Comparison of ENCODE assay signal across 8 cellular contexts in the genomic region with DNA sequence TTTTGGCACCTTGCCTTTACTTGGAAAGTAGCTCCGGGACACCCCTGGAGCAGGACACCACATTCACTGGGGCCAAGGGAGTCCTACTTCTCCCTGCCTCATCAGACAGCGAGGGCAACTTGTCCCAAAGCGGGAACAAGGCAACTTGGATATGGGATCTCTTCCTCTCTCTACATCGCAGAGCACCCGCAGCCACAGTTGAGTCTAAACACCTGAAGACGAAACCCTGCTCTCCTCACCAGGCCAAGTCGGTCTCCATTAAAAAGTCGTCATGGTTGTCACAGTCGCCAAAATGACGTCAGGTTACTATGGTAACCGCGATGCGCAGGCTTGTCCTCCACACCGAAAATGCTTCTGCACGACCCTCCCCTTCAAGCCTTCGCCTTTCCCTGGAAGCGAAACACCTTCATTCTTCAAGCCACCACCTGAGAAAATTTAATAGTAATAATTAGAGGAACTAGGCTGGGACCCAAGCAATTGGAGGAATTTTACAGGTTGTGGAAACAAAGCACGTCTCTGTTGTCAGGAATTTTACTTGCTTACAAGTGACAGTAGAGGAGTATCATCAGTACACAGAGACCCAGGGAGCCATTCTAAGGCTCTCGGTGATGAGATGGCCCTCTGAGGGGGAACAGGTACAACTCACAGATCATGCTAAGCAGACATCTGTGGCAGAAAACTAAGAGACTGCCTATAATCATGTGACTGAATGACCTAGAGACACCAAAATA. TPM values are rescaled to one million over a fixed set of nuclear protein-coding genes. Genes with fewer than 3 reads are reported as not detected.
A peak's percentile ranks its signal among the peaks of the same experiment; 100 is the strongest.
DNase-seq lines count a peak whose midpoint lies in the region; FAIRE-seq and TF ChIP-seq lines count a peak whose summit lies in the region.

No MANE protein-coding gene starts in this region.

- TF ChIP-seq POLR2A in H54 (IDR thresholded peaks at IDR 0.05; ENCODE audit: low read depth, low read length), result no peak

- H3K27ac ChIP-seq in thymus (ENCODE audit: low read depth), result no peak overlapping the region

- peaks cover 2% of the 10 kb centered on the region for H3K4me1 ChIP-seq in thymus (ENCODE audit: control insufficient read depth, insufficient read depth, low read length)

- 1% methylated on average over 19 of the region's 19 CpGs for WGBS in thymus

- DNase-seq in GM10266 (ENCODE audit: extremely low spot score), result peak; percentile 44
- DNase-seq in H54 (ENCODE audit: insufficient read length, low spot score), result no peak
- DNase-seq in NCI-H2029 treated with DMSO at 0.1 percent for 48 hours (lab: John Stamatoyannopoulos, UW), result peak; percentile 18
- peak; percentile 60 for DNase-seq in activated T-cell treated with anti-CD3 and anti-CD28 coated beads, Interleukin-2, amount 50 U/mL, for 1 hour
- no peak for DNase-seq in fibroblast of pulmonary artery (ENCODE audit: low read depth)
- peak; percentile 53 for DNase-seq in occipital lobe (lab: John Stamatoyannopoulos, UW)
- DNase-seq in NCI-H2081 treated with DMSO at 0.1 percent for 48 hours (lab: John Stamatoyannopoulos, UW), result no peak

- no peak for TF ChIP-seq CTCF in GM10266 (IDR thresholded peaks at IDR 0.05; ENCODE audit: control insufficient read depth, insufficient read depth, low read depth, missing control alignments)
- no peak for TF ChIP-seq CTCF in fibroblast of pulmonary artery (IDR thresholded peaks at IDR 0.05; ENCODE audit: low read length, missing control alignments)

- no peaks in the 10 kb centered on the region for H3K9me3 ChIP-seq in thymus (ENCODE audit: control insufficient read depth)

- H3K27me3 ChIP-seq in thymus (ENCODE audit: control insufficient read depth, insufficient read depth), result no peaks in the 10 kb centered on the region

- H3K36me3 ChIP-seq in thymus (ENCODE audit: control insufficient read depth, insufficient read depth), result no peaks in the 10 kb centered on the region

- peak overlapping the region; percentile 12 for H3K4me3 ChIP-seq in fibroblast of pulmonary artery (replicated peaks; ENCODE audit: low read depth, low read length)
- H3K4me3 ChIP-seq in thymus (ENCODE audit: low read length), result peak overlapping the region; percentile 52

- FAIRE-seq in H54 (lab: Jason Lieb, UNC), result peak; percentile 11

RNA-seq across cellular contexts. Expression of a gene that starts 30.5 kb away (rescaled TPM):
- total RNA-seq in occipital lobe, result 44.9 TPM
- 200 TPM for polyA plus RNA-seq in thymus

RNA-seq across cellular contexts. Expression of a gene that starts 35.6 kb away (rescaled TPM):
- total RNA-seq in occipital lobe, result 0.94 TPM
- polyA plus RNA-seq in thymus, result 0.48 TPM

RNA-seq across cellular contexts. Expression of a gene that starts 52.9 kb away (rescaled TPM):
- 11.5 TPM for total RNA-seq in occipital lobe
- polyA plus RNA-seq in thymus, result 25.9 TPM

Comparison
In these comparisons a context has a peak if more than half of its experiments do, and no peak if none do; other contexts are left out.
1. DNase-seq: peak in GM10266 (single experiment), NCI-H2029 treated with DMSO at 0.1 percent for 48 hours (single experiment), activated T-cell treated with anti-CD3 and anti-CD28 coated beads, Interleukin-2, amount 50 U/mL, for 1 hour (single experiment) and occipital lobe (single experiment); none in H54 (single experiment), fibroblast of pulmonary artery (single experiment) and NCI-H2081 treated with DMSO at 0.1 percent for 48 hours (single experiment).